In the genomic region with DNA sequence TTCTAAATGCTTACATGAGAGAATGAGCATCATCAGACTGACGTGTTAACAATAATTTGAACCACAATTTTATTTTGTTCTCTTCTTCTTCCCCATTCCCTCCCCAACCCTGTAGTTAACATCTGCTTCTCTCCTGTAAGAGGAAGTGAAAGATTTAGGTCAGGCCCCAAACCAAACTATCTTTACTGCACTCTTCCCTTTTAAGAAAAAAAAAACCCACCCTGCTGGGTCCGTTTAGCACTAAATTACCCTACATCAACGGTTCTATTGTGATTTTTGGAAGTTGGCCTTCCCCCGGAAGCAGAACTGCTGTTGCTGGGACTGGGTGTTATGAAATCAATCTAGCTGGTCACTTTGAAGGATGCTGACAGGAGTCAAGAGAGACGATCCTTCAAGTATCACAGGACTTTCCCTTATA, we compare ENCODE assay signal across 10 cellular contexts. TPM values are rescaled to one million over a fixed set of nuclear protein-coding genes. Genes with fewer than 3 reads are reported as not detected.
DNase-seq lines count a peak whose midpoint lies in the region; ATAC-seq, FAIRE-seq and TF ChIP-seq lines count a peak whose summit lies in the region.
"Had no signal": no experiment of that assay in that cellular context is flagged by ENCODE, and none has a peak within 500 bp of the region (broad histone marks: within the 10 kb centered on the region; RNA-seq: fewer than 3 reads in every experiment).

No MANE protein-coding gene starts in this region.

- BruUV-seq in HepG2 (replicated peaks; lab: Mats Ljungman, UMichigan) (no TSS peak), OCI-LY7 (replicated peaks; lab: Mats Ljungman, UMichigan) (no TSS peak)

- no peak for TF ChIP-seq EP300 in HepG2 (IDR thresholded peaks at IDR 0.05; ENCODE audit: low read depth in 2 of 2, low read length in 2 of 2)
- no peak for TF ChIP-seq EP300 in HepG2 (CRISPR knock-in tag; IDR thresholded peaks at IDR 0.05; ENCODE audit: borderline replicate concordance)

- H4K20me1 ChIP-seq in HepG2 (ENCODE audit: insufficient read depth, low read length) (no peaks in the 10 kb centered on the region), OCI-LY7 (ENCODE audit: insufficient read depth, low read length) (no peaks in the 10 kb centered on the region)

- 49% methylated on average over 5 of the region's 5 CpGs for WGBS in right lobe of liver (ENCODE audit: insufficient coverage, low coverage, low lambda C conversion rate, missing lambda C conversion rate)
- 2% methylated on average over 5 of the region's 5 CpGs for WGBS in HepG2 (ENCODE audit: low lambda C conversion rate)

- POLR2A ChIA-PET in HepG2 (lab: Yijun Ruan, JAX): no interaction called here
- POLR2A ChIA-PET in OCI-LY7 (lab: Charles Lee): interaction anchor here (0.6 to 2.5 kb wide), 9 partner anchors 9 to 235 kb away, joined by 3 to 17 read pairs (median 3); a partner anchor contains a TSS

- no peak for TF ChIP-seq RAD21 in HepG2 (CRISPR knock-in tag; IDR thresholded peaks at IDR 0.05)

- CTCF ChIA-PET in HepG2 (lab: Yijun Ruan, JAX; ENCODE audit: low intra/inter-chr PET ratio, low total read pairs): no interaction called here
- CTCF ChIA-PET in OCI-LY7 (lab: Charles Lee; ENCODE audit: unreplicated experiment): interaction anchor here (0.9 kb wide), 1 partner anchor 10 kb away, joined by 3 read pairs; no protein-coding TSS in a partner anchor

- ATAC-seq in right lobe of liver: peak; percentile 18 to 70 (median 46)
- ATAC-seq in HepG2: no peak
- ATAC-seq in HG03025 (IDR thresholded peaks at IDR 0.05; ENCODE audit: low FRiP score, unreplicated experiment): peak; percentile 95
- peak; percentile 79 for ATAC-seq in upper lobe of right lung

- no peaks in the 10 kb centered on the region for H3K9me2 ChIP-seq in OCI-LY7 (ENCODE audit: insufficient read depth, low read length)

- no peaks in the 10 kb centered on the region for H3K9me3 ChIP-seq in right lobe of liver
- no peaks in the 10 kb centered on the region for H3K9me3 ChIP-seq in HepG2 (ENCODE audit: low read length)
- H3K9me3 ChIP-seq in OCI-LY7 (ENCODE audit: low read length): peaks cover 36% of the 10 kb centered on the region
- H3K9me3 ChIP-seq in upper lobe of right lung: no peaks in the 10 kb centered on the region
- H3K9me3 ChIP-seq in MG63: peaks cover 3% of the 10 kb centered on the region

- H2AFZ ChIP-seq in HepG2 (ENCODE audit: low read length) (no peak overlapping the region), OCI-LY7 (ENCODE audit: low read length) (peak overlapping the region; percentile 70; the same call in 1 of the 2 replicates)

- H3K4me3 ChIP-seq in right lobe of liver (no peak overlapping the region), HepG2 (replicated peaks in 1 of 3; ENCODE audit: insufficient read depth in 1 of 3, low read depth in 2 of 3, low read length in 3 of 3) (no peak overlapping the region), OCI-LY7 (ENCODE audit: low read depth, low read length, poor library complexity, severe bottlenecking) (peak overlapping the region; percentile 59), upper lobe of right lung (no peak overlapping the region), MG63 (no peak overlapping the region)

- no peaks in the 10 kb centered on the region for H3K79me2 ChIP-seq in HepG2 (ENCODE audit: insufficient read depth, low read length)
- H3K79me2 ChIP-seq in OCI-LY7 (ENCODE audit: insufficient read depth, low read depth, low read length): no peaks in the 10 kb centered on the region

- no peak for TF ChIP-seq CTCF in right lobe of liver (IDR thresholded peaks at IDR 0.05)
- TF ChIP-seq CTCF in HepG2 (CRISPR knock-in tag; IDR thresholded peaks at IDR 0.05): no peak
- no peak for TF ChIP-seq CTCF in OCI-LY7 (conservative IDR thresholded peaks at IDR 0.05; ENCODE audit: low read length)
- TF ChIP-seq CTCF in upper lobe of right lung (IDR thresholded peaks at IDR 0.05): no peak

- H3K4me1 ChIP-seq in right lobe of liver (no peaks in the 10 kb centered on the region), HepG2 (ENCODE audit: insufficient read depth, low read length) (no peaks in the 10 kb centered on the region), OCI-LY7 (ENCODE audit: insufficient read depth, low read length, poor library complexity, severe bottlenecking) (peaks cover 62% of the 10 kb centered on the region), upper lobe of right lung (no peaks in the 10 kb centered on the region)

- DNase-seq in right lobe of liver: no peak
- DNase-seq in HepG2 (ENCODE audit: low spot score): no peak
- peak; percentile 91 for DNase-seq in OCI-LY7 (ENCODE audit: low spot score)
- DNase-seq in upper lobe of right lung: no peak
- no peak for DNase-seq in MG63
- no peak for DNase-seq in activated CD4-positive, alpha-beta T cell treated with anti-CD3 and anti-CD28 coated beads, Interleukin-2, amount 50 U/mL, for 1 hour
- no peak for DNase-seq in NCI-H82 (lab: John Stamatoyannopoulos, UW)
- DNase-seq: ACHN had no signal

- no peak for FAIRE-seq in HepG2 (lab: Jason Lieb, UNC)
- FAIRE-seq: endothelial cell of umbilical vein had no signal

- no peaks in the 10 kb centered on the region for H3K36me3 ChIP-seq in right lobe of liver
- no peaks in the 10 kb centered on the region for H3K36me3 ChIP-seq in HepG2 (replicated peaks in 1 of 2; ENCODE audit: control insufficient read depth in 1 of 2, insufficient read depth in 2 of 2, low read length in 2 of 2)
- peaks cover 20% of the 10 kb centered on the region; the same call in 1 of the 2 replicates for H3K36me3 ChIP-seq in OCI-LY7 (ENCODE audit: insufficient read depth, low read length)
- H3K36me3 ChIP-seq in upper lobe of right lung: no peaks in the 10 kb centered on the region
- H3K36me3 ChIP-seq in MG63: no peaks in the 10 kb centered on the region

- intact Hi-C loops in right lobe of liver (cut with DNase I): no loop called here
- intact Hi-C loops in HepG2 (cut with micrococcal nuclease; ENCODE audit: unreplicated experiment): no loop called here
- intact Hi-C loops in OCI-LY7 (cut with micrococcal nuclease; ENCODE audit: unreplicated experiment): loop anchor here (1.0 to 2.0 kb wide), 3 partner anchors 40 to 222 kb away; a partner anchor contains a TSS
- intact Hi-C loops in upper lobe of right lung (cut with DNase I): no loop called here

- no peak overlapping the region for H3K27ac ChIP-seq in right lobe of liver
- no peak overlapping the region for H3K27ac ChIP-seq in HepG2 (ENCODE audit: extremely low read length, insufficient read depth, low read length)
- H3K27ac ChIP-seq in OCI-LY7 (ENCODE audit: low read depth, low read length, poor library complexity, severe bottlenecking): peak overlapping the region; percentile 98
- no peak overlapping the region for H3K27ac ChIP-seq in upper lobe of right lung

- no peaks in the 10 kb centered on the region for H3K27me3 ChIP-seq in right lobe of liver
- H3K27me3 ChIP-seq in HepG2 (ENCODE audit: control insufficient read depth in 1 of 2, insufficient read depth in 2 of 2, low read length in 2 of 2): no peaks in the 10 kb centered on the region
- H3K27me3 ChIP-seq in upper lobe of right lung: no peaks in the 10 kb centered on the region
- H3K27me3 ChIP-seq in MG63: no peaks in the 10 kb centered on the region

- in situ Hi-C loops in HepG2 (cut with HindIII; ENCODE audit: extremely low pct_ligation_motif_present, low pct_unique_long_range_greater_than_20kb): no loop called here

- no peak overlapping the region for H3K9ac ChIP-seq in HepG2 (ENCODE audit: insufficient read depth, low read depth, low read length)

- H3K4me2 ChIP-seq in HepG2 (ENCODE audit: low read depth, low read length): no peak overlapping the region
- peak overlapping the region; percentile 77 for H3K4me2 ChIP-seq in OCI-LY7 (ENCODE audit: low read length)

- no peak for TF ChIP-seq POLR2A in right lobe of liver (IDR thresholded peaks at IDR 0.05)
- no peak for TF ChIP-seq POLR2A in HepG2 (IDR thresholded peaks at IDR 0.05; ENCODE audit: insufficient read depth in 1 of 2, low read depth in 2 of 2, low read length in 2 of 2)

RNA-seq across cellular contexts. Expression of a gene that starts 49.4 kb away (rescaled TPM):
- 10 to 100 TPM; 23.4 to 83.1 (median 44.4) TPM for total RNA-seq in right lobe of liver
- total RNA-seq in HepG2 (2016; rRNA removed; fragmentation: Illumina TruSeq; extraction: Trizol): 5.5 and 25.9 TPM in 2 replicates
- total RNA-seq in HepG2 (2016; cell fraction: cytosol; rRNA removed; fragmentation: Illumina TruSeq; extraction: Trizol; ENCODE audit: low read depth): 2.7 and 3.1 TPM in 2 replicates
- total RNA-seq in HepG2 (2016; cell fraction: insoluble cytoplasmic fraction; rRNA removed; fragmentation: Illumina TruSeq; extraction: Trizol): 5.7 and 27.3 TPM in 2 replicates
- 4.4 and 4.9 TPM in 2 replicates for total RNA-seq in HepG2 (2016; cell fraction: membrane; rRNA removed; fragmentation: Illumina TruSeq; extraction: Trizol)
- 68.6 TPM in 2 replicates for total RNA-seq in HepG2 (2016; cell fraction: nucleus; rRNA removed; fragmentation: Illumina TruSeq; extraction: Trizol)
- 60.6 and 64.4 TPM in 2 replicates for polyA plus RNA-seq in HepG2 (2011; rRNA removed)
- polyA plus RNA-seq in HepG2 (2011; cell fraction: cytosol; rRNA removed): 15.1 and 18.0 TPM in 2 replicates
- polyA plus RNA-seq in HepG2 (2011; cell fraction: nucleus; rRNA removed): 119 and 131 TPM in 2 replicates
- 6.7 and 12.3 TPM in 2 replicates for polyA plus RNA-seq in HepG2 (2012)
- 1.2 and 1.6 TPM in 2 replicates for polyA plus RNA-seq in HepG2 (2016; cell fraction: cytosol; fragmentation: Illumina TruSeq; extraction: Trizol; ENCODE audit: low read depth)
- polyA plus RNA-seq in HepG2 (2016; cell fraction: insoluble cytoplasmic fraction; fragmentation: Illumina TruSeq; extraction: Trizol; ENCODE audit: low read depth): 3.7 and 4.3 TPM in 2 replicates
- polyA plus RNA-seq in HepG2 (2016; cell fraction: membrane; fragmentation: Illumina TruSeq; extraction: Trizol; ENCODE audit: low read depth): 1.9 and 2.3 TPM in 2 replicates
- polyA plus RNA-seq in HepG2 (2016; cell fraction: nucleus; fragmentation: Illumina TruSeq; extraction: Trizol; ENCODE audit: insufficient read depth, low read depth): 93.3 and 117 TPM in 2 replicates
- 12.8 and 49.4 TPM in 2 replicates for polyA minus RNA-seq in HepG2 (2011; rRNA and poly(A)+ RNA removed; ENCODE audit: low replicate concordance)
- 11.4 and 16.5 TPM in 2 replicates for polyA minus RNA-seq in HepG2 (2011; cell fraction: cytosol; rRNA and poly(A)+ RNA removed)
- 170 and 306 TPM in 2 replicates for polyA minus RNA-seq in HepG2 (2011; cell fraction: nucleus; rRNA and poly(A)+ RNA removed)
- 11.8 and 14.1 TPM in 2 replicates for total RNA-seq in OCI-LY7 (2014; rRNA removed; shearing (Covaris generic))
- total RNA-seq in OCI-LY7 (2022): 26.6 and 33.3 TPM in 2 replicates
- 87.7 TPM for total RNA-seq in upper lobe of right lung
- total RNA-seq in MG63 (2014; rRNA removed; shearing (Covaris generic); ENCODE audit: low replicate concordance): 7.4 and 19.1 TPM in 2 replicates
